8 cellular contexts compared by ENCODE assay signal in genomic region chr3:32684029-32684799, GRCh38. TPM values are rescaled to one million over a fixed set of nuclear protein-coding genes. Genes with fewer than 3 reads are reported as not detected.
DNase-seq lines count a peak whose midpoint lies in the region; ATAC-seq and TF ChIP-seq lines count a peak whose summit lies in the region.

No MANE protein-coding gene starts in this region.

- H3F3A ChIP-seq in Loucy (ENCODE audit: low read depth) (no peaks in the 10 kb centered on the region), neural progenitor cell (ENCODE audit: low read depth) (peaks cover 13% of the 10 kb centered on the region)

- peak overlapping the region; percentile 83 for H3K4me2 ChIP-seq in Loucy (ENCODE audit: low read depth, low read length, poor library complexity, severe bottlenecking)
- peak overlapping the region; percentile 88 for H3K4me2 ChIP-seq in neural progenitor cell

- H3K79me2 ChIP-seq in Loucy (ENCODE audit: insufficient read depth, low read length): peaks cover 39% of the 10 kb centered on the region
- peaks cover 39% of the 10 kb centered on the region for H3K79me2 ChIP-seq in neural progenitor cell (ENCODE audit: low read depth)

- H3K4me1 ChIP-seq in CD4-positive, CD25-positive, alpha-beta regulatory T cell (ENCODE audit: control insufficient read depth, insufficient read depth, low read length, poor library complexity, severe bottlenecking): peaks cover 19% of the 10 kb centered on the region
- H3K4me1 ChIP-seq in Loucy (ENCODE audit: insufficient read depth, low read length, poor library complexity, severe bottlenecking) (peaks cover 21% of the 10 kb centered on the region), duodenal mucosa (ENCODE audit: control insufficient read depth in 1 of 2, insufficient read depth in 2 of 2, low read length in 2 of 2) (peaks cover 19 to 22% of the 10 kb centered on the region in 2 donors), neural progenitor cell (peaks cover 10% of the 10 kb centered on the region)

- no peaks in the 10 kb centered on the region for H3K36me3 ChIP-seq in CD4-positive, CD25-positive, alpha-beta regulatory T cell (ENCODE audit: control insufficient read depth, insufficient read depth, low read length)
- H3K36me3 ChIP-seq in Loucy (ENCODE audit: insufficient read depth, low read length) (no peaks in the 10 kb centered on the region), duodenal mucosa (ENCODE audit: control insufficient read depth in 1 of 2, insufficient read depth in 2 of 2, low read length in 2 of 2) (peaks cover 0 to 4% of the 10 kb centered on the region in 2 donors), neural progenitor cell (no peaks in the 10 kb centered on the region)

- peak overlapping the region; percentile 86 for H2AFZ ChIP-seq in Loucy (ENCODE audit: low read length)
- peak overlapping the region; percentile 93 for H2AFZ ChIP-seq in neural progenitor cell (replicated peaks)

- peak overlapping the region; percentile 88 to 97 (median 96) for H3K27ac Mint-ChIP-seq in CD4-positive, CD25-positive, alpha-beta regulatory T cell
- H3K27ac Mint-ChIP-seq in neural progenitor cell: peak overlapping the region; percentile 93

- ATAC-seq in CD4-positive, CD25-positive, alpha-beta regulatory T cell (ENCODE audit: low read depth in 2 of 2): no peak
- ATAC-seq in HG02885 (IDR thresholded peaks at IDR 0.05; ENCODE audit: poor library complexity, unreplicated experiment) (no peak), HG02798 (IDR thresholded peaks at IDR 0.05; ENCODE audit: poor library complexity, unreplicated experiment) (no peak)

- peaks cover 4% of the 10 kb centered on the region for H3K36me3 Mint-ChIP-seq in CD4-positive, CD25-positive, alpha-beta regulatory T cell
- H3K36me3 Mint-ChIP-seq in neural progenitor cell: peaks cover 6% of the 10 kb centered on the region

- peak overlapping the region; percentile 91 for H3K27ac ChIP-seq in CD4-positive, CD25-positive, alpha-beta regulatory T cell (ENCODE audit: insufficient read depth, low read length, poor library complexity, severe bottlenecking)
- H3K27ac ChIP-seq in duodenal mucosa (ENCODE audit: low read depth, low read length) (no peak overlapping the region), neural progenitor cell (no peak overlapping the region)

- H4K20me1 ChIP-seq in Loucy (ENCODE audit: insufficient read depth, low read length, poor library complexity, severe bottlenecking): peaks cover 16% of the 10 kb centered on the region
- peaks cover 3% of the 10 kb centered on the region for H4K20me1 ChIP-seq in neural progenitor cell (ENCODE audit: low read depth)

- 0 out of 2 replicates have a peak, but pooled peaks have one; percentile 17 for TF ChIP-seq CTCF in Loucy (conservative IDR thresholded peaks at IDR 0.05; ENCODE audit: low read length)
- no peak for TF ChIP-seq CTCF in neural progenitor cell (IDR thresholded peaks at IDR 0.05)

- H3K9me3 ChIP-seq in CD4-positive, CD25-positive, alpha-beta regulatory T cell (ENCODE audit: control insufficient read depth in 2 of 2, low read length in 2 of 2): no peaks in the 10 kb centered on the region
- H3K9me3 ChIP-seq in Loucy (ENCODE audit: insufficient read depth, low read depth, low read length): no peaks in the 10 kb centered on the region
- H3K9me3 ChIP-seq in duodenal mucosa (ENCODE audit: control insufficient read depth in 1 of 2, low read length in 2 of 2): no peaks in the 10 kb centered on the region
- H3K9me3 ChIP-seq in neural progenitor cell (ENCODE audit: low read depth): no peaks in the 10 kb centered on the region

- peaks cover 19 to 45% (median 33%) of the 10 kb centered on the region in 4 donors for H3K4me1 Mint-ChIP-seq in CD4-positive, CD25-positive, alpha-beta regulatory T cell
- H3K4me1 Mint-ChIP-seq in neural progenitor cell: peaks cover 26% of the 10 kb centered on the region

- H3K27me3 Mint-ChIP-seq in CD4-positive, CD25-positive, alpha-beta regulatory T cell: peaks cover 14% of the 10 kb centered on the region
- H3K27me3 Mint-ChIP-seq in neural progenitor cell (ENCODE audit: insufficient read depth, low read depth): no peaks in the 10 kb centered on the region

- H3K4me3 ChIP-seq in CD4-positive, CD25-positive, alpha-beta regulatory T cell (ENCODE audit: low read depth, low read length): peak overlapping the region; percentile 90
- H3K4me3 ChIP-seq in Loucy (ENCODE audit: low read length, poor library complexity, severe bottlenecking) (peak overlapping the region; percentile 94), duodenal mucosa (ENCODE audit: low read depth in 1 of 2, low read length in 2 of 2) (peak overlapping the region; percentile 87 to 88), neural progenitor cell (peak overlapping the region; percentile 78)

- peaks cover 0 to 3% (median 0%) of the 10 kb centered on the region in 7 donors for H3K9me3 Mint-ChIP-seq in CD4-positive, CD25-positive, alpha-beta regulatory T cell
- H3K9me3 Mint-ChIP-seq in neural progenitor cell: no peaks in the 10 kb centered on the region

- no peaks in the 10 kb centered on the region for H3K27me3 ChIP-seq in CD4-positive, CD25-positive, alpha-beta regulatory T cell (ENCODE audit: control insufficient read depth, insufficient read depth, low read length)
- H3K27me3 ChIP-seq in Loucy (ENCODE audit: insufficient read depth, low read length, poor library complexity, severe bottlenecking): no peaks in the 10 kb centered on the region
- H3K27me3 ChIP-seq in duodenal mucosa (ENCODE audit: control insufficient read depth in 1 of 2, insufficient read depth in 2 of 2, low read length in 2 of 2): no peaks in the 10 kb centered on the region
- H3K27me3 ChIP-seq in neural progenitor cell: no peaks in the 10 kb centered on the region

- H3K4me3 Mint-ChIP-seq in CD4-positive, CD25-positive, alpha-beta regulatory T cell: peak overlapping the region; percentile 92 to 98 (median 95)
- peak overlapping the region; percentile 97 for H3K4me3 Mint-ChIP-seq in neural progenitor cell

- H3K9me2 ChIP-seq in Loucy (replicated peaks; ENCODE audit: low read depth, low read length): no peaks in the 10 kb centered on the region

- peak overlapping the region; percentile 52 for H3K9ac ChIP-seq in Loucy (ENCODE audit: low read depth, low read length, poor library complexity, severe bottlenecking)
- peak overlapping the region; percentile 44 to 70 for H3K9ac ChIP-seq in duodenal mucosa (ENCODE audit: low read depth in 1 of 2, low read length in 2 of 2)
- no peak overlapping the region for H3K9ac ChIP-seq in neural progenitor cell

- no peak for DNase-seq in CD4-positive, CD25-positive, alpha-beta regulatory T cell
- no peak for DNase-seq in neural progenitor cell (ENCODE audit: low spot score)
- no peak for DNase-seq in NCI-H2196 (lab: John Stamatoyannopoulos, UW; ENCODE audit: unreplicated experiment)
- no peak for DNase-seq in NCI-H82 treated with DMSO at 0.1 percent for 48 hours (lab: John Stamatoyannopoulos, UW; ENCODE audit: unreplicated experiment)

RNA-seq across cellular contexts. Expression of gene CNOT10, which starts 0.8 kb away (rescaled TPM):
- 33.4 TPM for total RNA-seq in CD4-positive, CD25-positive, alpha-beta regulatory T cell
- 10 to 100 TPM; 29.9 to 33.9 (median 31.3) TPM for polyA plus RNA-seq in CD4-positive, CD25-positive, alpha-beta regulatory T cell
- 46.2 and 82.9 TPM in 2 replicates for total RNA-seq in neural progenitor cell (ENCODE audit: low replicate concordance)
